Comparison of ENCODE assay signal across 2 cellular contexts in the genomic region with DNA sequence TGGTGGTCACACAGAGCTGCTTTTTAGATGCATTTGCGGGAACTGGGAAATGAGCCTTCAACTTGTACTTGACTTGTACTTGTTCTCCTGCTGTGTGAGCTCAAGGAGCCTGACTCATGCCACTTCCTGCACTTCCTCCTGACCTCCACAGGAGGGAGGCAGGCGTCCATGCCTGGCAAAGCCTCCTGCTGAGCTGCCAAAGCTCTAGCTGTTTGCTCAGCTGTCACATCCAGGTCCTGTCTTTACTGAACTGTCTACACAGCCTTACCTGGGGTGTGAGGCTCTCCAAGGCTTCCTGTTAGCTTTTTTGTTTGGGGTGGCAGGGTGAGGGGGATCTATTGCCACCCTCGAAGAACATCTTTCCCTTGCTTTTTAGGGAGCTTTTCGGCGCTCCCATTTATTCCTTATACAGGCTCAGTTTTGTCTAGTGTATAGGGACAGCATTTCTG.
A peak's percentile ranks its signal among the peaks of the same experiment; 100 is the strongest.
TF ChIP-seq lines count a peak whose summit lies in the region.

No MANE protein-coding gene starts in this region.

TF ChIP-seq in A549, 52 proteins besides CTCF, POLR2A, EP300 and RAD21:
- TF ChIP-seq CHD4 (IDR thresholded peaks at IDR 0.05; ENCODE audit: borderline replicate concordance) (no peak), FOSL2 (IDR thresholded peaks at IDR 0.05) (no peak), FOSL2 (CRISPR knock-in tag; IDR thresholded peaks at IDR 0.05) (peak; percentile 20; the same call in 1 of the 2 replicates), TP53 (CRISPR knock-in tag; IDR thresholded peaks at IDR 0.05) (no peak), NFE2L2 (conservative IDR thresholded peaks at IDR 0.05; ENCODE audit: low read length) (no peak), SMC3 (IDR thresholded peaks at IDR 0.05) (peak; percentile 85), ZFP36 (IDR thresholded peaks at IDR 0.05; ENCODE audit: borderline replicate concordance, partially characterized antibody) (no peak)
- TF ChIP-seq, protein P1, sequence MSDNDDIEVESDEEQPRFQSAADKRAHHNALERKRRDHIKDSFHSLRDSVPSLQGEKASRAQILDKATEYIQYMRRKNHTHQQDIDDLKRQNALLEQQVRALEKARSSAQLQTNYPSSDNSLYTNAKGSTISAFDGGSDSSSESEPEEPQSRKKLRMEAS (IDR thresholded peaks at IDR 0.05): 0 out of 2 replicates have a peak, but pooled peaks have one; percentile 18
- TF ChIP-seq, protein P2, sequence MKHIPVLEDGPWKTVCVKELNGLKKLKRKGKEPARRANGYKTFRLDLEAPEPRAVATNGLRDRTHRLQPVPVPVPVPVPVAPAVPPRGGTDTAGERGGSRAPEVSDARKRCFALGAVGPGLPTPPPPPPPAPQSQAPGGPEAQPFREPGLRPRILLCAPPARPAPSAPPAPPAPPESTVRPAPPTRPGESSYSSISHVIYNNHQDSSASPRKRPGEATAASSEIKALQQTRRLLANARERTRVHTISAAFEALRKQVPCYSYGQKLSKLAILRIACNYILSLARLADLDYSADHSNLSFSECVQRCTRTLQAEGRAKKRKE (CRISPR knock-in tag; IDR thresholded peaks at IDR 0.05; ENCODE audit: low read depth): no peak
- TF ChIP-seq, protein P3, sequence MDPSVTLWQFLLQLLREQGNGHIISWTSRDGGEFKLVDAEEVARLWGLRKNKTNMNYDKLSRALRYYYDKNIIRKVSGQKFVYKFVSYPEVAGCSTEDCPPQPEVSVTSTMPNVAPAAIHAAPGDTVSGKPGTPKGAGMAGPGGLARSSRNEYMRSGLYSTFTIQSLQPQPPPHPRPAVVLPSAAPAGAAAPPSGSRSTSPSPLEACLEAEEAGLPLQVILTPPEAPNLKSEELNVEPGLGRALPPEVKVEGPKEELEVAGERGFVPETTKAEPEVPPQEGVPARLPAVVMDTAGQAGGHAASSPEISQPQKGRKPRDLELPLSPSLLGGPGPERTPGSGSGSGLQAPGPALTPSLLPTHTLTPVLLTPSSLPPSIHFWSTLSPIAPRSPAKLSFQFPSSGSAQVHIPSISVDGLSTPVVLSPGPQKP (IDR thresholded peaks at IDR 0.05; ENCODE audit: low read depth, low read length): no peak

TF ChIP-seq in liver, 16 proteins besides CTCF, POLR2A, EP300 and RAD21:
- TF ChIP-seq, protein P1 (IDR thresholded peaks at IDR 0.05): no peak
- no peak for TF ChIP-seq HNF4G (IDR thresholded peaks at IDR 0.05)
- TF ChIP-seq, protein P4, sequence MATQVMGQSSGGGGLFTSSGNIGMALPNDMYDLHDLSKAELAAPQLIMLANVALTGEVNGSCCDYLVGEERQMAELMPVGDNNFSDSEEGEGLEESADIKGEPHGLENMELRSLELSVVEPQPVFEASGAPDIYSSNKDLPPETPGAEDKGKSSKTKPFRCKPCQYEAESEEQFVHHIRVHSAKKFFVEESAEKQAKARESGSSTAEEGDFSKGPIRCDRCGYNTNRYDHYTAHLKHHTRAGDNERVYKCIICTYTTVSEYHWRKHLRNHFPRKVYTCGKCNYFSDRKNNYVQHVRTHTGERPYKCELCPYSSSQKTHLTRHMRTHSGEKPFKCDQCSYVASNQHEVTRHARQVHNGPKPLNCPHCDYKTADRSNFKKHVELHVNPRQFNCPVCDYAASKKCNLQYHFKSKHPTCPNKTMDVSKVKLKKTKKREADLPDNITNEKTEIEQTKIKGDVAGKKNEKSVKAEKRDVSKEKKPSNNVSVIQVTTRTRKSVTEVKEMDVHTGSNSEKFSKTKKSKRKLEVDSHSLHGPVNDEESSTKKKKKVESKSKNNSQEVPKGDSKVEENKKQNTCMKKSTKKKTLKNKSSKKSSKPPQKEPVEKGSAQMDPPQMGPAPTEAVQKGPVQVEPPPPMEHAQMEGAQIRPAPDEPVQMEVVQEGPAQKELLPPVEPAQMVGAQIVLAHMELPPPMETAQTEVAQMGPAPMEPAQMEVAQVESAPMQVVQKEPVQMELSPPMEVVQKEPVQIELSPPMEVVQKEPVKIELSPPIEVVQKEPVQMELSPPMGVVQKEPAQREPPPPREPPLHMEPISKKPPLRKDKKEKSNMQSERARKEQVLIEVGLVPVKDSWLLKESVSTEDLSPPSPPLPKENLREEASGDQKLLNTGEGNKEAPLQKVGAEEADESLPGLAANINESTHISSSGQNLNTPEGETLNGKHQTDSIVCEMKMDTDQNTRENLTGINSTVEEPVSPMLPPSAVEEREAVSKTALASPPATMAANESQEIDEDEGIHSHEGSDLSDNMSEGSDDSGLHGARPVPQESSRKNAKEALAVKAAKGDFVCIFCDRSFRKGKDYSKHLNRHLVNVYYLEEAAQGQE (IDR thresholded peaks at IDR 0.05): no peak
- TF ChIP-seq GABPA (IDR thresholded peaks at IDR 0.05 in 1 of 2, conservative IDR thresholded peaks at IDR 0.05 in 1 of 2): no peak
- TF ChIP-seq EGR1 (IDR thresholded peaks at IDR 0.05; ENCODE audit: low read depth in 2 of 2): no peak
- no peak for TF ChIP-seq TAF1 (conservative IDR thresholded peaks at IDR 0.05)
- no peak for TF ChIP-seq NR2F2 (IDR thresholded peaks at IDR 0.05)
- TF ChIP-seq, protein P5, sequence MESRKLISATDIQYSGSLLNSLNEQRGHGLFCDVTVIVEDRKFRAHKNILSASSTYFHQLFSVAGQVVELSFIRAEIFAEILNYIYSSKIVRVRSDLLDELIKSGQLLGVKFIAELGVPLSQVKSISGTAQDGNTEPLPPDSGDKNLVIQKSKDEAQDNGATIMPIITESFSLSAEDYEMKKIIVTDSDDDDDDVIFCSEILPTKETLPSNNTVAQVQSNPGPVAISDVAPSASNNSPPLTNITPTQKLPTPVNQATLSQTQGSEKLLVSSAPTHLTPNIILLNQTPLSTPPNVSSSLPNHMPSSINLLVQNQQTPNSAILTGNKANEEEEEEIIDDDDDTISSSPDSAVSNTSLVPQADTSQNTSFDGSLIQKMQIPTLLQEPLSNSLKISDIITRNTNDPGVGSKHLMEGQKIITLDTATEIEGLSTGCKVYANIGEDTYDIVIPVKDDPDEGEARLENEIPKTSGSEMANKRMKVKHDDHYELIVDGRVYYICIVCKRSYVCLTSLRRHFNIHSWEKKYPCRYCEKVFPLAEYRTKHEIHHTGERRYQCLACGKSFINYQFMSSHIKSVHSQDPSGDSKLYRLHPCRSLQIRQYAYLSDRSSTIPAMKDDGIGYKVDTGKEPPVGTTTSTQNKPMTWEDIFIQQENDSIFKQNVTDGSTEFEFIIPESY (IDR thresholded peaks at IDR 0.05): no peak
- TF ChIP-seq RXRA (IDR thresholded peaks at IDR 0.05): peak in 1 of 2 donors; percentile 40
- peak; percentile 53 for TF ChIP-seq FOXA2 (IDR thresholded peaks at IDR 0.05)
- TF ChIP-seq HNF4A (conservative IDR thresholded peaks at IDR 0.05): peak in 1 of 2 donors; percentile 13
- TF ChIP-seq, protein P6, sequence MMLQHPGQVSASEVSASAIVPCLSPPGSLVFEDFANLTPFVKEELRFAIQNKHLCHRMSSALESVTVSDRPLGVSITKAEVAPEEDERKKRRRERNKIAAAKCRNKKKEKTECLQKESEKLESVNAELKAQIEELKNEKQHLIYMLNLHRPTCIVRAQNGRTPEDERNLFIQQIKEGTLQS (IDR thresholded peaks at IDR 0.05): no peak
- peak; percentile 73 for TF ChIP-seq FOXA1 (IDR thresholded peaks at IDR 0.05)
- TF ChIP-seq JUND (IDR thresholded peaks at IDR 0.05): no peak
- TF ChIP-seq YY1 (IDR thresholded peaks at IDR 0.05): no peak
- TF ChIP-seq SP1 (IDR thresholded peaks at IDR 0.05): no peak
